In the genomic region with DNA sequence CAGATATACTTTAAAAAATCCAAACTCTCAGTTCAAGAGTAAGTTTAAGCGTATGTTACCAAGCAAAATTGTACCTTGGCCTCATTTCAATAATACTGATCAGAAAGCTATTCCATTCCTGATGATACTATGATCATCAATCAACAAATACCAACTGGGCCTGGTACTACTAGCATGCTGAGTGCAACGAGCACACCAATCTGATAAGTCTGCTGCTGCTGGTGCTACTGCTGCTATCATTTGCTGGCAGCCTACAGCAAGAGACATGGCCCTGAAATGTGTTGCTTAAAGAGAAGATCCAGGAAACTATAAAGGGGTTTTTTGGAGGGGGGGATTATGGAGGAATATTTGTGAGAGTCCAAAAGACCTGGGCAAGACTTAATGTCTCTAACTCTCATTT, we compare ENCODE assay signal across 33 cellular contexts.
"Had no signal": no experiment of that assay in that cellular context is flagged by ENCODE, and none has a peak within 500 bp of the region (broad histone marks: within the 10 kb centered on the region; RNA-seq: fewer than 3 reads in every experiment).

No MANE protein-coding gene starts in this region.

- H3K36me3 ChIP-seq: ascending aorta, cardiac muscle cell had no signal

- H2AFZ ChIP-seq: PC-9 had no signal

- H3K9ac ChIP-seq: KMS-11 had no signal

- DNase-seq: activated B cell treated with CpG ODN at 0.5 μM for 24 hours; activated CD4-positive, alpha-beta T cell treated with anti-CD3 and anti-CD28 coated beads for 48 hours; activated CD4-positive, alpha-beta T cell treated with anti-CD3 and anti-CD28 coated beads, Interleukin-2, amount 50 U/mL, for 4 hours; activated CD4-positive, CD25-positive, alpha-beta regulatory T cell treated with anti-CD3 and anti-CD28 coated beads, Interleukin-2, amount 50 U/mL, for 72 hours; activated CD8-positive, alpha-beta T cell treated with anti-CD3 and anti-CD28 coated beads, Interleukin-2, amount 10 ng/mL, durations not matched to agents 7 days and 5 days; activated gamma-delta T cell; activated naive CD4-positive, alpha-beta T cell treated with Interleukin-2 at 50 U/mL for 16 hours; activated naive CD8-positive, alpha-beta T cell treated with anti-CD3 and anti-CD28 coated beads, Interleukin-2, amount 10 ng/mL, durations not matched to agents 7 days and 5 days; activated T-cell treated with anti-CD3 and anti-CD28 coated beads, Interleukin-2, amount 50 U/mL, for 24 hours; amygdala; NCI-H1092 treated with DMSO at 0.1 percent for 48 hours; NCI-H1417; NCI-H146; NCI-H187; NCI-H2029 treated with DMSO at 0.1 percent for 48 hours; NCI-H2107; NCI-H2171; NCI-H510A; NCI-H526; NCI-H748 treated with DMSO at 0.1 percent for 48 hours; NK-92 treated with Interleukin-12 subunit alpha and Interleukin-12 subunit beta, amount 100 ng/mL, for 24 hours; PC-9; SIG-M5; SW 1271; T-helper 1 cell; T-helper 2 cell; T-helper 9 cell had no signal

- H3K27me3 ChIP-seq: ascending aorta, cardiac muscle cell had no signal

- H3K4me3 ChIP-seq: ascending aorta, cardiac muscle cell, PC-9 had no signal

- H3K27ac ChIP-seq: ascending aorta, cardiac muscle cell, KMS-11, PC-9, RWPE1, VCaP had no signal

- ATAC-seq: activated CD8-positive, alpha-beta T cell treated with anti-CD3 and anti-CD28 coated beads, Interleukin-2, amount 10 ng/mL, durations not matched to agents 7 days and 5 days; Right ventricle myocardium inferior had no signal

- H3K4me2 ChIP-seq: KMS-11, PC-9 had no signal

- H3K4me1 ChIP-seq: ascending aorta had no signal
